4 cellular contexts compared by ENCODE assay signal in the genomic region with DNA sequence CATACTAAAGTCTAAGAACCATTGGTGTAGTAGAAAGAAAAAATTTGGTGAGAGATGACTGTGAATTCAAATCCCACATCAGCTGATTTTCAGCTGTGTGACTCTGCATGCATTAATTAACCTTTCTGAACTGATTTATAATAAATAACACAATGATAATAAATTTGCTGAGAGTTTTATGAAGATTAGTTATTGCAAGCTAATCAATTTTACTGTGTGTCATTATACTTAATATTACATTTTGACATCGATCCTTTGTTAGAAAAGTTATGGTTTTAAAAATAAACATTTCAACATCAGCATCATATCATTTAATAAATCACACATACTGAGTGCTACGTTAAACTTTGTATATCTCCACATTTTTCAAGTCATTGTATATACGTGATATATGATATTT.
TF ChIP-seq lines count a peak whose summit lies in the region.

No MANE protein-coding gene starts in this region.

TF ChIP-seq in A549, 52 proteins besides CTCF, POLR2A, EP300 and RAD21:
- TF ChIP-seq KDM5A (IDR thresholded peaks at IDR 0.05), result no peak
- no peak for TF ChIP-seq ZNF302 (CRISPR knock-in tag; IDR thresholded peaks at IDR 0.05)
- TF ChIP-seq NR3C1 (IDR thresholded peaks at IDR 0.05), result no peak
- TF ChIP-seq, protein P1, sequence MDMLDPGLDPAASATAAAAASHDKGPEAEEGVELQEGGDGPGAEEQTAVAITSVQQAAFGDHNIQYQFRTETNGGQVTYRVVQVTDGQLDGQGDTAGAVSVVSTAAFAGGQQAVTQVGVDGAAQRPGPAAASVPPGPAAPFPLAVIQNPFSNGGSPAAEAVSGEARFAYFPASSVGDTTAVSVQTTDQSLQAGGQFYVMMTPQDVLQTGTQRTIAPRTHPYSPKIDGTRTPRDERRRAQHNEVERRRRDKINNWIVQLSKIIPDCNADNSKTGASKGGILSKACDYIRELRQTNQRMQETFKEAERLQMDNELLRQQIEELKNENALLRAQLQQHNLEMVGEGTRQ (IDR thresholded peaks at IDR 0.05), result no peak
- TF ChIP-seq MAFK (IDR thresholded peaks at IDR 0.05; ENCODE audit: partially characterized antibody), result peak; percentile 47

TF ChIP-seq in GM23338, 12 proteins besides CTCF, POLR2A, EP300 and RAD21:
- TF ChIP-seq, protein P2, sequence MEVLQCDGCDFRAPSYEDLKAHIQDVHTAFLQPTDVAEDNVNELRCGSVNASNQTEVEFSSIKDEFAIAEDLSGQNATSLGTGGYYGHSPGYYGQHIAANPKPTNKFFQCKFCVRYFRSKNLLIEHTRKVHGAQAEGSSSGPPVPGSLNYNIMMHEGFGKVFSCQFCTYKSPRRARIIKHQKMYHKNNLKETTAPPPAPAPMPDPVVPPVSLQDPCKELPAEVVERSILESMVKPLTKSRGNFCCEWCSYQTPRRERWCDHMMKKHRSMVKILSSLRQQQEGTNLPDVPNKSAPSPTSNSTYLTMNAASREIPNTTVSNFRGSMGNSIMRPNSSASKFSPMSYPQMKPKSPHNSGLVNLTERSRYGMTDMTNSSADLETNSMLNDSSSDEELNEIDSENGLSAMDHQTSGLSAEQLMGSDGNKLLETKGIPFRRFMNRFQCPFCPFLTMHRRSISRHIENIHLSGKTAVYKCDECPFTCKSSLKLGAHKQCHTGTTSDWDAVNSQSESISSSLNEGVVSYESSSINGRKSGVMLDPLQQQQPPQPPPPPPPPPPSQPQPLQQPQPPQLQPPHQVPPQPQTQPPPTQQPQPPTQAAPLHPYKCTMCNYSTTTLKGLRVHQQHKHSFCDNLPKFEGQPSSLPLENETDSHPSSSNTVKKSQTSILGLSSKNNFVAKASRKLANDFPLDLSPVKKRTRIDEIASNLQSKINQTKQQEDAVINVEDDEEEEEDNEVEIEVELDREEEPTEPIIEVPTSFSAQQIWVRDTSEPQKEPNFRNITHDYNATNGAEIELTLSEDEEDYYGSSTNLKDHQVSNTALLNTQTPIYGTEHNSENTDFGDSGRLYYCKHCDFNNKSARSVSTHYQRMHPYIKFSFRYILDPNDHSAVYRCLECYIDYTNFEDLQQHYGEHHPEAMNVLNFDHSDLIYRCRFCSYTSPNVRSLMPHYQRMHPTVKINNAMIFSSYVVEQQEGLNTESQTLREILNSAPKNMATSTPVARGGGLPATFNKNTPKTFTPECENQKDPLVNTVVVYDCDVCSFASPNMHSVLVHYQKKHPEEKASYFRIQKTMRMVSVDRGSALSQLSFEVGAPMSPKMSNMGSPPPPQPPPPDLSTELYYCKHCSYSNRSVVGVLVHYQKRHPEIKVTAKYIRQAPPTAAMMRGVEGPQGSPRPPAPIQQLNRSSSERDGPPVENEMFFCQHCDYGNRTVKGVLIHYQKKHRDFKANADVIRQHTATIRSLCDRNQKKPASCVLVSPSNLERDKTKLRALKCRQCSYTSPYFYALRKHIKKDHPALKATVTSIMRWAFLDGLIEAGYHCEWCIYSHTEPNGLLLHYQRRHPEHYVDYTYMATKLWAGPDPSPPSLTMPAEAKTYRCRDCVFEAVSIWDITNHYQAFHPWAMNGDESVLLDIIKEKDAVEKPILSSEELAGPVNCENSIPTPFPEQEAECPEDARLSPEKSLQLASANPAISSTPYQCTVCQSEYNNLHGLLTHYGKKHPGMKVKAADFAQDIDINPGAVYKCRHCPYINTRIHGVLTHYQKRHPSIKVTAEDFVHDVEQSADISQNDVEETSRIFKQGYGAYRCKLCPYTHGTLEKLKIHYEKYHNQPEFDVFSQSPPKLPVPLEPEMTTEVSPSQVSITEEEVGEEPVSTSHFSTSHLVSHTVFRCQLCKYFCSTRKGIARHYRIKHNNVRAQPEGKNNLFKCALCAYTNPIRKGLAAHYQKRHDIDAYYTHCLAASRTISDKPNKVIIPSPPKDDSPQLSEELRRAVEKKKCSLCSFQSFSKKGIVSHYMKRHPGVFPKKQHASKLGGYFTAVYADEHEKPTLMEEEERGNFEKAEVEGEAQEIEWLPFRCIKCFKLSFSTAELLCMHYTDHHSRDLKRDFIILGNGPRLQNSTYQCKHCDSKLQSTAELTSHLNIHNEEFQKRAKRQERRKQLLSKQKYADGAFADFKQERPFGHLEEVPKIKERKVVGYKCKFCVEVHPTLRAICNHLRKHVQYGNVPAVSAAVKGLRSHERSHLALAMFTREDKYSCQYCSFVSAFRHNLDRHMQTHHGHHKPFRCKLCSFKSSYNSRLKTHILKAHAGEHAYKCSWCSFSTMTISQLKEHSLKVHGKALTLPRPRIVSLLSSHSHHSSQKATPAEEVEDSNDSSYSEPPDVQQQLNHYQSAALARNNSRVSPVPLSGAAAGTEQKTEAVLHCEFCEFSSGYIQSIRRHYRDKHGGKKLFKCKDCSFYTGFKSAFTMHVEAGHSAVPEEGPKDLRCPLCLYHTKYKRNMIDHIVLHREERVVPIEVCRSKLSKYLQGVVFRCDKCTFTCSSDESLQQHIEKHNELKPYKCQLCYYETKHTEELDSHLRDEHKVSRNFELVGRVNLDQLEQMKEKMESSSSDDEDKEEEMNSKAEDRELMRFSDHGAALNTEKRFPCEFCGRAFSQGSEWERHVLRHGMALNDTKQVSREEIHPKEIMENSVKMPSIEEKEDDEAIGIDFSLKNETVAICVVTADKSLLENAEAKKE (CRISPR knock-in tag; IDR thresholded peaks at IDR 0.05), result no peak
- TF ChIP-seq NANOG (IDR thresholded peaks at IDR 0.05; ENCODE audit: borderline replicate concordance) (no peak), CREB1 (CRISPR knock-in tag; IDR thresholded peaks at IDR 0.05; ENCODE audit: low read depth) (no peak), JUNB (IDR thresholded peaks at IDR 0.05; ENCODE audit: unreplicated experiment) (no peak)

TF ChIP-seq in IMR-90, 13 proteins besides CTCF, POLR2A, EP300 and RAD21:
- TF ChIP-seq MAFK (IDR thresholded peaks at IDR 0.05; ENCODE audit: low read depth, low read length) (peak; percentile 79), CEBPB (IDR thresholded peaks at IDR 0.05; ENCODE audit: low read depth, low read length) (no peak)

TF ChIP-seq in H1, 55 proteins besides CTCF, POLR2A, EP300 and RAD21:
- no peak for TF ChIP-seq POLR2AphosphoS5 (IDR thresholded peaks at IDR 0.05; ENCODE audit: low read depth, low read length)
